8 cellular contexts compared by ENCODE assay signal in genomic region chr3:46934508-46935167, GRCh38. TPM values are rescaled to one million over a fixed set of nuclear protein-coding genes. Genes with fewer than 3 reads are reported as not detected.
DNase-seq lines count a peak whose midpoint lies in the region; ATAC-seq and TF ChIP-seq lines count a peak whose summit lies in the region.
"Had no signal": no experiment of that assay in that cellular context is flagged by ENCODE, and none has a peak within 500 bp of the region (broad histone marks: within the 10 kb centered on the region; RNA-seq: fewer than 3 reads in every experiment).

No MANE protein-coding gene starts in this region.

- peak overlapping the region; percentile 13 for H3K27ac ChIP-seq in KOPT-K1 (ENCODE audit: low read depth, low read length, poor library complexity, severe bottlenecking)
- peak overlapping the region; percentile 50 for H3K27ac ChIP-seq in brain microvascular endothelial cell
- H3K27ac ChIP-seq in left lung: peak overlapping the region; percentile 66 to 87
- peak overlapping the region; percentile 79 to 91 for H3K27ac ChIP-seq in thoracic aorta

- no peaks in the 10 kb centered on the region for H3K27me3 ChIP-seq in brain microvascular endothelial cell (replicated peaks)
- H3K27me3 ChIP-seq in left lung: no peaks in the 10 kb centered on the region
- no peaks in the 10 kb centered on the region for H3K27me3 ChIP-seq in thoracic aorta (replicated peaks; ENCODE audit: insufficient read depth)

- ATAC-seq in left lung (peak; percentile 1), thoracic aorta (ENCODE audit: insufficient number of reproducible peaks, low FRiP score, low read depth) (no peak), GM21360 (IDR thresholded peaks at IDR 0.05; ENCODE audit: unreplicated experiment) (no peak), GM18870 (IDR thresholded peaks at IDR 0.05; ENCODE audit: unreplicated experiment) (no peak)

- intact Hi-C loops in left lung (cut with DNase I): no loop called here

- H3K4me1 ChIP-seq in left lung (peaks cover 75 to 100% of the 10 kb centered on the region in 2 donors), thoracic aorta (ENCODE audit: control insufficient read depth in 1 of 2, low read depth in 2 of 2) (peaks cover 67 to 74% of the 10 kb centered on the region in 2 donors)

- H3K36me3 ChIP-seq in KOPT-K1 (ENCODE audit: insufficient read depth, low read length) (peaks cover 80% of the 10 kb centered on the region), brain microvascular endothelial cell (replicated peaks) (peaks cover 3% of the 10 kb centered on the region), left lung (peaks cover 0 to 27% of the 10 kb centered on the region in 2 donors), thoracic aorta (peaks cover 4% of the 10 kb centered on the region)

- DNase-seq in brain microvascular endothelial cell (no peak), left lung (peak in 1 of 2 donors; percentile 54), thoracic aorta (ENCODE audit: low spot score) (no peak), NCI-H82 treated with DMSO at 0.1 percent for 48 hours (lab: John Stamatoyannopoulos, UW; ENCODE audit: unreplicated experiment) (no peak)
- DNase-seq: nephron progenitor cell had no signal

- H3K4me3 ChIP-seq in brain microvascular endothelial cell (ENCODE audit: low read depth, low read length): no peak overlapping the region
- no peak overlapping the region for H3K4me3 ChIP-seq in left lung
- no peak overlapping the region for H3K4me3 ChIP-seq in thoracic aorta

- in situ Hi-C loops in brain microvascular endothelial cell (cut with HindIII; ENCODE audit: low pct_ligation_motif_present, low sequenced_read_pairs): no loop called here

- no peak for TF ChIP-seq CTCF in brain microvascular endothelial cell (IDR thresholded peaks at IDR 0.05; ENCODE audit: low read depth, low read length, missing control alignments)
- TF ChIP-seq CTCF in left lung (IDR thresholded peaks at IDR 0.05): no peak
- TF ChIP-seq CTCF in thoracic aorta (IDR thresholded peaks at IDR 0.05): no peak

- H3K9me3 ChIP-seq in KOPT-K1 (ENCODE audit: insufficient read depth, low read length, poor library complexity, severe bottlenecking) (peaks cover 10% of the 10 kb centered on the region), left lung (no peaks in the 10 kb centered on the region), thoracic aorta (no peaks in the 10 kb centered on the region)

RNA-seq across cellular contexts. Expression of gene CCDC12, which starts 41.9 kb away (rescaled TPM):
- total RNA-seq in left lung (10 to 100 TPM; 34.7 to 43.7 TPM), thoracic aorta (10 to 100 TPM; 29.8 to 58.8 TPM)

RNA-seq across cellular contexts. Expression of gene NBEAL2, which starts 44.8 kb away (rescaled TPM):
- total RNA-seq in left lung (100 to 1,000 TPM in 1 of 2 donors, 10 to 100 TPM in 1; 99.6 to 148 TPM), thoracic aorta (10 to 100 TPM; 39.7 to 48.7 TPM)

RNA-seq across cellular contexts. Expression of gene PTH1R, which starts 57.1 kb away (rescaled TPM):
- total RNA-seq in left lung (10 to 100 TPM; 12.0 to 22.8 TPM), thoracic aorta (1 to 10 TPM; 5.6 to 8.9 TPM)

Comparison
In these comparisons a context has a peak if more than half of its experiments do, and no peak if none do; other contexts are left out.
1. H3K27ac ChIP-seq: peak in every context shown above with its lines; median percentile 85 in thoracic aorta; 76 in left lung; 50 in brain microvascular endothelial cell; 13 in KOPT-K1.